In the genomic region with DNA sequence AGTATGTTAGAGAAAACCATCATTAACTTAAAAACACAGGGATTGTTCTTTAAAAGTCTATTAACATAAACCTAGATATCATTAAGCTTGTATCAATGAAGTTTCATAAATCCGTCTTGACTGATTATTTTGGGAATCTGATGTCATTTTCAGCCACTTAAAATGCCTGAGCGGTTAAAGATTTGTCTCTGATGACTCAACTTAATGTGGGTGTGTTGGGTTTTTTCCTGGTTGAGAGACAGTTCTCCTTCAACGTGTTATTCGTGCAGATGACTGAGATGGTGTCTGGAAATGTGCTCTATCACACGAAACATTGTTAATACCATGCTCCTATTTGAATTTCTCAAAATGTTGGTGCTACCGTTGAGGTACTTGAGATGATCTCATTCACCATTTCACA, we compare ENCODE assay signal across 1 cellular context.
TF ChIP-seq lines count a peak whose summit lies in the region.

No MANE protein-coding gene starts in this region.

TF ChIP-seq in GM12878, 131 proteins besides CTCF, POLR2A, EP300 and RAD21 (continued from another document):
- TF ChIP-seq BCLAF1 (IDR thresholded peaks at IDR 0.05) (no peak), ZBTB4 (CRISPR knock-in tag; IDR thresholded peaks at IDR 0.05) (no peak), SMC3 (IDR thresholded peaks at IDR 0.05; ENCODE audit: borderline replicate concordance, low read length) (no peak), TCF7 (IDR thresholded peaks at IDR 0.05; ENCODE audit: borderline replicate concordance) (0 out of 2 replicates have a peak, but pooled peaks have one; percentile 6), IRF5 (IDR thresholded peaks at IDR 0.05; ENCODE audit: borderline replicate concordance) (no peak), FOXM1 (IDR thresholded peaks at IDR 0.05; ENCODE audit: low read depth, low read length) (peak; percentile 76; the same call in 1 of the 2 replicates), HDAC6 (IDR thresholded peaks at IDR 0.05; ENCODE audit: unreplicated experiment) (no peak), SUPT20H (IDR thresholded peaks at IDR 0.05; ENCODE audit: borderline replicate concordance, control insufficient read depth, low read depth, low read length) (no peak), FOS (IDR thresholded peaks at IDR 0.05; ENCODE audit: borderline replicate concordance, extremely low read depth, insufficient read length) (no peak), CBX3 (IDR thresholded peaks at IDR 0.05; ENCODE audit: borderline replicate concordance, low read depth) (no peak), POLR2AphosphoS5 (IDR thresholded peaks at IDR 0.05; ENCODE audit: low read length) (no peak), PKNOX1 (IDR thresholded peaks at IDR 0.05) (peak; percentile 45; the same call in 1 of the 2 replicates), IKZF1 (conservative IDR thresholded peaks at IDR 0.05) (no peak; the same call in 1 of the 2 replicates), CHD1 (IDR thresholded peaks at IDR 0.05; ENCODE audit: low read depth, low read length) (no peak), CEBPZ (IDR thresholded peaks at IDR 0.05; ENCODE audit: low read depth, low read length) (no peak), MEF2A (IDR thresholded peaks at IDR 0.05; ENCODE audit: insufficient read depth, low read depth, low read length) (peak; percentile 87), REST (IDR thresholded peaks at IDR 0.05; ENCODE audit: low read depth, low read length) (no peak), RUNX3 (IDR thresholded peaks at IDR 0.05; ENCODE audit: low read length) (peak; percentile 85), NFIC (IDR thresholded peaks at IDR 0.05; ENCODE audit: low read depth, low read length) (peak; percentile 83; the same call in 1 of the 2 replicates), HDAC2 (IDR thresholded peaks at IDR 0.05) (no peak)
- TF ChIP-seq, protein P1, sequence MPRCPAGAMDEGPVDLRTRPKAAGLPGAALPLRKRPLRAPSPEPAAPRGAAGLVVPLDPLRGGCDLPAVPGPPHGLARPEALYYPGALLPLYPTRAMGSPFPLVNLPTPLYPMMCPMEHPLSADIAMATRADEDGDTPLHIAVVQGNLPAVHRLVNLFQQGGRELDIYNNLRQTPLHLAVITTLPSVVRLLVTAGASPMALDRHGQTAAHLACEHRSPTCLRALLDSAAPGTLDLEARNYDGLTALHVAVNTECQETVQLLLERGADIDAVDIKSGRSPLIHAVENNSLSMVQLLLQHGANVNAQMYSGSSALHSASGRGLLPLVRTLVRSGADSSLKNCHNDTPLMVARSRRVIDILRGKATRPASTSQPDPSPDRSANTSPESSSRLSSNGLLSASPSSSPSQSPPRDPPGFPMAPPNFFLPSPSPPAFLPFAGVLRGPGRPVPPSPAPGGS (IDR thresholded peaks at IDR 0.05; ENCODE audit: borderline replicate concordance, insufficient read depth, low read depth, low read length, poor library complexity, severe bottlenecking), result no peak
- TF ChIP-seq, protein P2, sequence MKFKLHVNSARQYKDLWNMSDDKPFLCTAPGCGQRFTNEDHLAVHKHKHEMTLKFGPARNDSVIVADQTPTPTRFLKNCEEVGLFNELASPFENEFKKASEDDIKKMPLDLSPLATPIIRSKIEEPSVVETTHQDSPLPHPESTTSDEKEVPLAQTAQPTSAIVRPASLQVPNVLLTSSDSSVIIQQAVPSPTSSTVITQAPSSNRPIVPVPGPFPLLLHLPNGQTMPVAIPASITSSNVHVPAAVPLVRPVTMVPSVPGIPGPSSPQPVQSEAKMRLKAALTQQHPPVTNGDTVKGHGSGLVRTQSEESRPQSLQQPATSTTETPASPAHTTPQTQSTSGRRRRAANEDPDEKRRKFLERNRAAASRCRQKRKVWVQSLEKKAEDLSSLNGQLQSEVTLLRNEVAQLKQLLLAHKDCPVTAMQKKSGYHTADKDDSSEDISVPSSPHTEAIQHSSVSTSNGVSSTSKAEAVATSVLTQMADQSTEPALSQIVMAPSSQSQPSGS (IDR thresholded peaks at IDR 0.05; ENCODE audit: low read length), result peak; percentile 92
- TF ChIP-seq, protein P3, sequence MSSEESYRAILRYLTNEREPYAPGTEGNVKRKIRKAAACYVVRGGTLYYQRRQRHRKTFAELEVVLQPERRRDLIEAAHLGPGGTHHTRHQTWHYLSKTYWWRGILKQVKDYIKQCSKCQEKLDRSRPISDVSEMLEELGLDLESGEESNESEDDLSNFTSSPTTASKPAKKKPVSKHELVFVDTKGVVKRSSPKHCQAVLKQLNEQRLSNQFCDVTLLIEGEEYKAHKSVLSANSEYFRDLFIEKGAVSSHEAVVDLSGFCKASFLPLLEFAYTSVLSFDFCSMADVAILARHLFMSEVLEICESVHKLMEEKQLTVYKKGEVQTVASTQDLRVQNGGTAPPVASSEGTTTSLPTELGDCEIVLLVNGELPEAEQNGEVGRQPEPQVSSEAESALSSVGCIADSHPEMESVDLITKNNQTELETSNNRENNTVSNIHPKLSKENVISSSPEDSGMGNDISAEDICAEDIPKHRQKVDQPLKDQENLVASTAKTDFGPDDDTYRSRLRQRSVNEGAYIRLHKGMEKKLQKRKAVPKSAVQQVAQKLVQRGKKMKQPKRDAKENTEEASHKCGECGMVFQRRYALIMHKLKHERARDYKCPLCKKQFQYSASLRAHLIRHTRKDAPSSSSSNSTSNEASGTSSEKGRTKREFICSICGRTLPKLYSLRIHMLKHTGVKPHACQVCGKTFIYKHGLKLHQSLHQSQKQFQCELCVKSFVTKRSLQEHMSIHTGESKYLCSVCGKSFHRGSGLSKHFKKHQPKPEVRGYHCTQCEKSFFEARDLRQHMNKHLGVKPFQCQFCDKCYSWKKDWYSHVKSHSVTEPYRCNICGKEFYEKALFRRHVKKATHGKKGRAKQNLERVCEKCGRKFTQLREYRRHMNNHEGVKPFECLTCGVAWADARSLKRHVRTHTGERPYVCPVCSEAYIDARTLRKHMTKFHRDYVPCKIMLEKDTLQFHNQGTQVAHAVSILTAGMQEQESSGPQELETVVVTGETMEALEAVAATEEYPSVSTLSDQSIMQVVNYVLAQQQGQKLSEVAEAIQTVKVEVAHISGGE (CRISPR knock-in tag; IDR thresholded peaks at IDR 0.05), result no peak
TF ChIP-seq in GM12878: peak in this region for 12.
